In the genomic region with DNA sequence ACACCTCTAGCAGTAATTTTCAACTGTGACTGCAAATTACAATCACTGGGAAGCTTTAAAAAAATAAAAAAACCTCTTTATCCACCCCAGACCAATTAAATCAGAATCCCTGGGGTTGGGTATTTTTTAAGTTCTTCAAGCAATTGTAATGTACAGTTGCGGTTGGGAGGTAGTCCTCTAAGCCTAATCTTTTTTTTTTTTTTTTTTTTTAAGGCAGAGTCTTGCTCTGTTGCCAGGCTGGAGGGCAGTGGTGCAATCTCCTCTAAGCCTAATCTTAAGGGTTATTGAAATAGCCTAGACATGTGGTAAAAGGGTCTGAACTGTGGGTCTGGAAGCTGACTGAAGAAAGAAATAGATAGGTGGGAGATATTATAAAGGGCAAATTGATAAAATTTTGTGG, we compare ENCODE assay signal across 16 cellular contexts.
DNase-seq lines count a peak whose midpoint lies in the region; ATAC-seq, FAIRE-seq and TF ChIP-seq lines count a peak whose summit lies in the region.
"Had no signal": no experiment of that assay in that cellular context is flagged by ENCODE, and none has a peak within 500 bp of the region (broad histone marks: within the 10 kb centered on the region; RNA-seq: fewer than 3 reads in every experiment).

No MANE protein-coding gene starts in this region.

- H2AFZ ChIP-seq in keratinocyte (ENCODE audit: control insufficient read depth, low read length): no peak overlapping the region

- H3K4me1 ChIP-seq in right atrium auricular region: peaks cover 0 to 20% of the 10 kb centered on the region in 2 donors
- peaks cover 17% of the 10 kb centered on the region for H3K4me1 ChIP-seq in keratinocyte (ENCODE audit: control insufficient read depth, extremely low read depth, insufficient read depth, low read length)
- H3K4me1 ChIP-seq in upper lobe of right lung: no peaks in the 10 kb centered on the region

- no peak overlapping the region for H3K4me3 Mint-ChIP-seq in activated T-helper 2 cell treated with anti-CD3 and anti-CD28 coated beads, Interferon-gamma antibody, Interleukin-2, Interleukin-4, amounts not matched to agents 10 μg/mL and 5 μg/mL and 100 μg/mL, durations not matched to agents 14 hours and 24 hours and 36 hours (ENCODE audit: low read depth)
- H3K4me3 Mint-ChIP-seq: CD8-positive, alpha-beta T cell; endodermal cell; HFFc6; IgD-negative memory B cell had no signal

- no peaks in the 10 kb centered on the region for H3K79me2 ChIP-seq in keratinocyte (ENCODE audit: control insufficient read depth, insufficient read depth, low read length)

- DNase-seq in Right ventricle myocardium inferior (ENCODE audit: missing footprints) (no peak), right atrium auricular region (ENCODE audit: low spot score) (no peak), choroid plexus epithelial cell (ENCODE audit: low read depth) (peak; percentile 40), keratinocyte (ENCODE audit: low read depth, low spot score) (no peak), upper lobe of right lung (no peak)
- DNase-seq in activated T-helper 2 cell treated with anti-CD3 and anti-CD28 coated beads, Interferon-gamma antibody, Interleukin-2, Interleukin-4, amounts not matched to agents 10 μg/mL and 5 μg/mL and 100 μg/mL, durations not matched to agents 14 hours and 24 hours and 36 hours (ENCODE audit: low spot score): no peak
- DNase-seq: activated CD4-positive, alpha-beta T cell treated with anti-CD3 and anti-CD28 coated beads for 1 hour had no signal

- no peaks in the 10 kb centered on the region for H3K9me3 ChIP-seq in right atrium auricular region
- no peaks in the 10 kb centered on the region for H3K9me3 ChIP-seq in keratinocyte (ENCODE audit: control insufficient read depth, low read depth, low read length)
- H3K9me3 ChIP-seq in upper lobe of right lung: no peaks in the 10 kb centered on the region
- H3K9me3 ChIP-seq: upper lobe of left lung had no signal

- H3K27ac Mint-ChIP-seq in activated T-helper 2 cell treated with anti-CD3 and anti-CD28 coated beads, Interferon-gamma antibody, Interleukin-2, Interleukin-4, amounts not matched to agents 10 μg/mL and 5 μg/mL and 100 μg/mL, durations not matched to agents 14 hours and 24 hours and 36 hours: no peak overlapping the region
- H3K27ac Mint-ChIP-seq: activated naive CD4-positive, alpha-beta T cell treated with anti-CD3 and anti-CD28 coated beads, Interleukin-2, amount 50 U/mL, for 72 hours; CD8-positive, alpha-beta T cell; endodermal cell; HFFc6; IgD-negative memory B cell had no signal

- H3K27me3 ChIP-seq in right atrium auricular region (no peaks in the 10 kb centered on the region), keratinocyte (ENCODE audit: control insufficient read depth, extremely low read depth, insufficient read depth, low read length) (no peaks in the 10 kb centered on the region), upper lobe of right lung (no peaks in the 10 kb centered on the region)
- H3K27me3 ChIP-seq: cardiac muscle cell, upper lobe of left lung had no signal

- H3K9me1 ChIP-seq in keratinocyte (ENCODE audit: control insufficient read depth, extremely low read depth, insufficient read depth, low read length): no peaks in the 10 kb centered on the region

- no peaks in the 10 kb centered on the region for H3K9me3 Mint-ChIP-seq in activated T-helper 2 cell treated with anti-CD3 and anti-CD28 coated beads, Interferon-gamma antibody, Interleukin-2, Interleukin-4, amounts not matched to agents 10 μg/mL and 5 μg/mL and 100 μg/mL, durations not matched to agents 14 hours and 24 hours and 36 hours
- H3K9me3 Mint-ChIP-seq: activated naive CD4-positive, alpha-beta T cell treated with anti-CD3 and anti-CD28 coated beads, Interleukin-2, amount 50 U/mL, for 72 hours; CD8-positive, alpha-beta T cell; endodermal cell; HFFc6 had no signal

- no peak overlapping the region for H3K9ac ChIP-seq in keratinocyte (ENCODE audit: control insufficient read depth, extremely low read depth, insufficient read depth, low read length)

- H3K4me3 ChIP-seq in right atrium auricular region (no peak overlapping the region), choroid plexus epithelial cell (ENCODE audit: low read depth, low read length) (no peak overlapping the region), keratinocyte (ENCODE audit: control insufficient read depth in 2 of 3, extremely low read depth in 1 of 3, insufficient read depth in 2 of 3, low read depth in 1 of 3, low read length in 3 of 3) (no peak overlapping the region), upper lobe of right lung (no peak overlapping the region)
- H3K4me3 ChIP-seq: cardiac muscle cell, upper lobe of left lung had no signal

- H3K4me1 Mint-ChIP-seq in activated T-helper 2 cell treated with anti-CD3 and anti-CD28 coated beads, Interferon-gamma antibody, Interleukin-2, Interleukin-4, amounts not matched to agents 10 μg/mL and 5 μg/mL and 100 μg/mL, durations not matched to agents 14 hours and 24 hours and 36 hours (ENCODE audit: low read depth): peaks cover 3% of the 10 kb centered on the region
- H3K4me1 Mint-ChIP-seq: endodermal cell, IgD-negative memory B cell had no signal

- H3K36me3 ChIP-seq in right atrium auricular region (no peaks in the 10 kb centered on the region), keratinocyte (ENCODE audit: control insufficient read depth in 2 of 2, extremely low read depth in 1 of 2, insufficient read depth in 2 of 2, low read length in 2 of 2) (no peaks in the 10 kb centered on the region), upper lobe of right lung (no peaks in the 10 kb centered on the region)
- H3K36me3 ChIP-seq: cardiac muscle cell, upper lobe of left lung had no signal

- TF ChIP-seq CTCF in right atrium auricular region (IDR thresholded peaks at IDR 0.05) (no peak), choroid plexus epithelial cell (conservative IDR thresholded peaks at IDR 0.05; ENCODE audit: low read depth, low read length) (no peak), keratinocyte (optimal IDR thresholded peaks at IDR 0.05 in 1 of 3, IDR thresholded peaks at IDR 0.05 in 1 of 3, conservative IDR thresholded peaks at IDR 0.05 in 1 of 3; ENCODE audit: extremely low read depth in 1 of 3, insufficient read depth in 2 of 3, low read length in 3 of 3) (no peak), upper lobe of right lung (IDR thresholded peaks at IDR 0.05) (no peak)

- peak overlapping the region in 1 of 2 donors; percentile 25 for H3K27ac ChIP-seq in right atrium auricular region
- H3K27ac ChIP-seq in keratinocyte (ENCODE audit: control insufficient read depth, insufficient read depth, low read length): peak overlapping the region; percentile 24
- H3K27ac ChIP-seq in upper lobe of right lung: no peak overlapping the region
- H3K27ac ChIP-seq: cardiac muscle cell, upper lobe of left lung had no signal

- H3K27me3 Mint-ChIP-seq in activated T-helper 2 cell treated with anti-CD3 and anti-CD28 coated beads, Interferon-gamma antibody, Interleukin-2, Interleukin-4, amounts not matched to agents 10 μg/mL and 5 μg/mL and 100 μg/mL, durations not matched to agents 14 hours and 24 hours and 36 hours (ENCODE audit: low read depth): no peaks in the 10 kb centered on the region
- H3K27me3 Mint-ChIP-seq: IgD-negative memory B cell had no signal

- dilution Hi-C loops in keratinocyte (cut with MboI; ENCODE audit: extremely low pct_ligation_motif_present, low sequenced_read_pairs): no loop called here

- FAIRE-seq in keratinocyte (lab: Jason Lieb, UNC): no peak

- H3K36me3 Mint-ChIP-seq in activated T-helper 2 cell treated with anti-CD3 and anti-CD28 coated beads, Interferon-gamma antibody, Interleukin-2, Interleukin-4, amounts not matched to agents 10 μg/mL and 5 μg/mL and 100 μg/mL, durations not matched to agents 14 hours and 24 hours and 36 hours (ENCODE audit: low read depth): no peaks in the 10 kb centered on the region
- H3K36me3 Mint-ChIP-seq: activated naive CD4-positive, alpha-beta T cell treated with anti-CD3 and anti-CD28 coated beads, Interleukin-2, amount 50 U/mL, for 72 hours; CD8-positive, alpha-beta T cell; IgD-negative memory B cell had no signal

- intact Hi-C loops in Right ventricle myocardium inferior (cut with DNase I): loop anchor here (5.0 to 10.0 kb wide), 3 partner anchors 62 to 485 kb away; a partner anchor contains a TSS
- intact Hi-C loops in upper lobe of right lung (cut with DNase I): no loop called here
- intact Hi-C loops in activated T-helper 2 cell treated with anti-CD3 and anti-CD28 coated beads, Interferon-gamma antibody, Interleukin-2, Interleukin-4, amounts not matched to agents 10 μg/mL and 5 μg/mL and 100 μg/mL, durations not matched to agents 14 hours and 24 hours and 36 hours (cut with micrococcal nuclease): no loop called here

- no peaks in the 10 kb centered on the region for H4K20me1 ChIP-seq in keratinocyte (ENCODE audit: control insufficient read depth, extremely low read depth, insufficient read depth, low read length)

- H3K4me2 ChIP-seq in keratinocyte (ENCODE audit: control insufficient read depth, extremely low read depth, insufficient read depth, low read depth, low read length): no peak overlapping the region

- ATAC-seq in Right ventricle myocardium inferior (peak; percentile 50), upper lobe of right lung (peak; percentile 63), GM18868 (IDR thresholded peaks at IDR 0.05; ENCODE audit: unreplicated experiment) (no peak), GM18520 (IDR thresholded peaks at IDR 0.05; ENCODE audit: unreplicated experiment) (no peak)
- ATAC-seq: CD8-positive, alpha-beta T cell had no signal

Comparison
In these comparisons a context has a peak if more than half of its experiments do, and no peak if none do; other contexts are left out.
1. ATAC-seq: peak in Right ventricle myocardium inferior (single experiment) and upper lobe of right lung (single experiment); none in GM18868 (single experiment) and GM18520 (single experiment).